1 cellular context compared by ENCODE assay signal in genomic region chr1:16961297-16962124, GRCh38.
TF ChIP-seq lines count a peak whose summit lies in the region.

No MANE protein-coding gene starts in this region.

TF ChIP-seq in endothelial cell of umbilical vein, 7 proteins besides CTCF, POLR2A, EP300 and RAD21:
- TF ChIP-seq MYC (IDR thresholded peaks at IDR 0.05; ENCODE audit: low read depth, low read length) (no peak), JUN (IDR thresholded peaks at IDR 0.05; ENCODE audit: borderline replicate concordance, insufficient read depth, insufficient read length, low read depth) (no peak), MAX (IDR thresholded peaks at IDR 0.05; ENCODE audit: insufficient read depth, insufficient read length) (no peak), FOS (IDR thresholded peaks at IDR 0.05; ENCODE audit: borderline replicate concordance, insufficient read depth, low read length) (no peak), POLR2AphosphoS5 (IDR thresholded peaks at IDR 0.05; ENCODE audit: insufficient read depth, low read depth, low read length) (no peak), GATA2 (IDR thresholded peaks at IDR 0.05; ENCODE audit: insufficient read depth, insufficient read length, low read depth, low read length) (no peak), EZH2 (IDR thresholded peaks at IDR 0.05; ENCODE audit: borderline replicate concordance, low read depth, low read length, severe bottlenecking) (no peak)
